8 cellular contexts compared by ENCODE assay signal in genomic region chr5:134905246-134905996, GRCh38. TPM values are rescaled to one million over a fixed set of nuclear protein-coding genes. Genes with fewer than 3 reads are reported as not detected.
DNase-seq lines count a peak whose midpoint lies in the region; ATAC-seq and TF ChIP-seq lines count a peak whose summit lies in the region.

No MANE protein-coding gene starts in this region.

- H3K4me1 Mint-ChIP-seq in activated CD4-positive, alpha-beta T cell treated with anti-CD3 and anti-CD28 coated beads, Interleukin-2, amount 10 ng/mL, durations not matched to agents 24 days and 14 days: peaks cover 18% of the 10 kb centered on the region
- H3K4me1 Mint-ChIP-seq in dendritic cell treated with granulocyte-macrophage colony-stimulating factor and Interleukin-4, amounts not matched to agents 40 ng/mL and 50 ng/mL, for 4 days (ENCODE audit: low read depth): peaks cover 14% of the 10 kb centered on the region

- intact Hi-C loops in activated CD4-positive, alpha-beta T cell treated with anti-CD3 and anti-CD28 coated beads, Interleukin-2, amount 10 ng/mL, durations not matched to agents 24 days and 14 days (cut with micrococcal nuclease): loop anchor here (1.0 to 10.0 kb wide), 4 partner anchors 15 to 301 kb away; partner anchors contain the start of genes CAMLG and DDX46
- intact Hi-C loops in dendritic cell treated with granulocyte-macrophage colony-stimulating factor and Interleukin-4, amounts not matched to agents 40 ng/mL and 50 ng/mL, for 4 days (cut with micrococcal nuclease): loop anchor here (2.0 kb wide), 3 partner anchors 31 to 167 kb away; partner anchors contain the start of genes C5orf24, CAMLG and TXNDC15
- intact Hi-C loops in lower leg skin (cut with DNase I; ENCODE audit: low total_unique reads): no loop called here

- TF ChIP-seq POLR2A in lower leg skin (IDR thresholded peaks at IDR 0.05): no peak

- no peaks in the 10 kb centered on the region for H3K9me3 Mint-ChIP-seq in activated CD4-positive, alpha-beta T cell treated with anti-CD3 and anti-CD28 coated beads, Interleukin-2, amount 10 ng/mL, durations not matched to agents 24 days and 14 days
- no peaks in the 10 kb centered on the region for H3K9me3 Mint-ChIP-seq in dendritic cell treated with granulocyte-macrophage colony-stimulating factor and Interleukin-4, amounts not matched to agents 40 ng/mL and 50 ng/mL, for 4 days

- peak overlapping the region; percentile 97 for H3K4me3 Mint-ChIP-seq in activated CD4-positive, alpha-beta T cell treated with anti-CD3 and anti-CD28 coated beads, Interleukin-2, amount 10 ng/mL, durations not matched to agents 24 days and 14 days
- H3K4me3 Mint-ChIP-seq in dendritic cell treated with granulocyte-macrophage colony-stimulating factor and Interleukin-4, amounts not matched to agents 40 ng/mL and 50 ng/mL, for 4 days: peak overlapping the region; percentile 86

- WGBS in lower leg skin, 2 donors: 1% methylated on average over 34 to 47 of the region's 54 CpGs

- ATAC-seq in GM18858 (IDR thresholded peaks at IDR 0.05; ENCODE audit: unreplicated experiment) (peak; percentile 5), HG03108 (IDR thresholded peaks at IDR 0.05; ENCODE audit: unreplicated experiment) (peak; percentile 23)

- H3K27ac Mint-ChIP-seq in activated CD4-positive, alpha-beta T cell treated with anti-CD3 and anti-CD28 coated beads, Interleukin-2, amount 10 ng/mL, durations not matched to agents 24 days and 14 days: peak overlapping the region; percentile 99
- peak overlapping the region; percentile 93 for H3K27ac Mint-ChIP-seq in dendritic cell treated with granulocyte-macrophage colony-stimulating factor and Interleukin-4, amounts not matched to agents 40 ng/mL and 50 ng/mL, for 4 days

- H3K36me3 Mint-ChIP-seq in activated CD4-positive, alpha-beta T cell treated with anti-CD3 and anti-CD28 coated beads, Interleukin-2, amount 10 ng/mL, durations not matched to agents 24 days and 14 days (ENCODE audit: low read depth): peaks cover 15% of the 10 kb centered on the region
- H3K36me3 Mint-ChIP-seq in dendritic cell treated with granulocyte-macrophage colony-stimulating factor and Interleukin-4, amounts not matched to agents 40 ng/mL and 50 ng/mL, for 4 days (ENCODE audit: low read depth): peaks cover 23% of the 10 kb centered on the region

- no peaks in the 10 kb centered on the region for H3K27me3 Mint-ChIP-seq in activated CD4-positive, alpha-beta T cell treated with anti-CD3 and anti-CD28 coated beads, Interleukin-2, amount 10 ng/mL, durations not matched to agents 24 days and 14 days
- no peaks in the 10 kb centered on the region for H3K27me3 Mint-ChIP-seq in dendritic cell treated with granulocyte-macrophage colony-stimulating factor and Interleukin-4, amounts not matched to agents 40 ng/mL and 50 ng/mL, for 4 days

- DNase-seq in AG09309 (ENCODE audit: low read depth): no peak
- peak; percentile 86 for DNase-seq in NCI-H345 treated with DMSO at 0.1 percent for 48 hours (lab: John Stamatoyannopoulos, UW; ENCODE audit: unreplicated experiment)
- DNase-seq in activated CD4-positive, alpha-beta T cell treated with anti-CD3 and anti-CD28 coated beads, Interleukin-2, amount 10 ng/mL, durations not matched to agents 24 days and 14 days: peak; percentile 90
- DNase-seq in lower leg skin (ENCODE audit: low spot score in 2 of 2): peak; percentile 48 to 90
- peak; percentile 46 to 48 for DNase-seq in stimulated activated CD4-positive, alpha-beta T cell treated with anti-CD3 and anti-CD28 coated beads, Interleukin-4, amount 100 ng/mL, for 48 hours (ENCODE audit: low read depth in 2 of 2)

- peak overlapping the region; percentile 74 for H3K4me3 ChIP-seq in AG09309 (ENCODE audit: control insufficient read depth, low read depth, low read length)
- peak overlapping the region; percentile 84 for H3K4me3 ChIP-seq in lower leg skin (ENCODE audit: low read depth, poor library complexity, severe bottlenecking)

- TF ChIP-seq CTCF in AG09309 (IDR thresholded peaks at IDR 0.05; ENCODE audit: control insufficient read depth, insufficient read depth, low read depth, low read length, missing control alignments) (peak; percentile 56), lower leg skin (IDR thresholded peaks at IDR 0.05) (peak in 1 of 3 donors; percentile 72)

RNA-seq across cellular contexts. Expression of gene PCBD2, which starts 0.5 kb away (rescaled TPM):
- 11.0 and 14.1 TPM in 2 replicates for total RNA-seq in activated CD4-positive, alpha-beta T cell treated with anti-CD3 and anti-CD28 coated beads, Interleukin-2, amount 10 ng/mL, durations not matched to agents 24 days and 14 days
- 10 to 100 TPM in 1 of 4 donors, 1 to 10 TPM in 3; 2.3 to 10.6 (median 5.5) TPM for total RNA-seq in lower leg skin

RNA-seq across cellular contexts. Expression of gene TXNDC15, which starts 31.2 kb away (rescaled TPM):
- 46.2 and 51.3 TPM in 2 replicates for total RNA-seq in activated CD4-positive, alpha-beta T cell treated with anti-CD3 and anti-CD28 coated beads, Interleukin-2, amount 10 ng/mL, durations not matched to agents 24 days and 14 days
- total RNA-seq in lower leg skin: 10 to 100 TPM; 32.4 to 71.7 (median 49.7) TPM

RNA-seq across cellular contexts. Expression of gene C5orf24, which starts 59.7 kb away (rescaled TPM):
- 38.7 and 43.9 TPM in 2 replicates for total RNA-seq in activated CD4-positive, alpha-beta T cell treated with anti-CD3 and anti-CD28 coated beads, Interleukin-2, amount 10 ng/mL, durations not matched to agents 24 days and 14 days
- 10 to 100 TPM; 21.5 to 31.2 (median 25.9) TPM for total RNA-seq in lower leg skin
